ENCODE assay signal across 1 cellular context in genomic region chr17:31493656-31494155, GRCh38.
TF ChIP-seq lines count a peak whose summit lies in the region.

No MANE protein-coding gene starts in this region.

TF ChIP-seq in GM23338, 12 proteins besides CTCF, POLR2A, EP300 and RAD21 (continued from another document):
- TF ChIP-seq, protein P1, sequence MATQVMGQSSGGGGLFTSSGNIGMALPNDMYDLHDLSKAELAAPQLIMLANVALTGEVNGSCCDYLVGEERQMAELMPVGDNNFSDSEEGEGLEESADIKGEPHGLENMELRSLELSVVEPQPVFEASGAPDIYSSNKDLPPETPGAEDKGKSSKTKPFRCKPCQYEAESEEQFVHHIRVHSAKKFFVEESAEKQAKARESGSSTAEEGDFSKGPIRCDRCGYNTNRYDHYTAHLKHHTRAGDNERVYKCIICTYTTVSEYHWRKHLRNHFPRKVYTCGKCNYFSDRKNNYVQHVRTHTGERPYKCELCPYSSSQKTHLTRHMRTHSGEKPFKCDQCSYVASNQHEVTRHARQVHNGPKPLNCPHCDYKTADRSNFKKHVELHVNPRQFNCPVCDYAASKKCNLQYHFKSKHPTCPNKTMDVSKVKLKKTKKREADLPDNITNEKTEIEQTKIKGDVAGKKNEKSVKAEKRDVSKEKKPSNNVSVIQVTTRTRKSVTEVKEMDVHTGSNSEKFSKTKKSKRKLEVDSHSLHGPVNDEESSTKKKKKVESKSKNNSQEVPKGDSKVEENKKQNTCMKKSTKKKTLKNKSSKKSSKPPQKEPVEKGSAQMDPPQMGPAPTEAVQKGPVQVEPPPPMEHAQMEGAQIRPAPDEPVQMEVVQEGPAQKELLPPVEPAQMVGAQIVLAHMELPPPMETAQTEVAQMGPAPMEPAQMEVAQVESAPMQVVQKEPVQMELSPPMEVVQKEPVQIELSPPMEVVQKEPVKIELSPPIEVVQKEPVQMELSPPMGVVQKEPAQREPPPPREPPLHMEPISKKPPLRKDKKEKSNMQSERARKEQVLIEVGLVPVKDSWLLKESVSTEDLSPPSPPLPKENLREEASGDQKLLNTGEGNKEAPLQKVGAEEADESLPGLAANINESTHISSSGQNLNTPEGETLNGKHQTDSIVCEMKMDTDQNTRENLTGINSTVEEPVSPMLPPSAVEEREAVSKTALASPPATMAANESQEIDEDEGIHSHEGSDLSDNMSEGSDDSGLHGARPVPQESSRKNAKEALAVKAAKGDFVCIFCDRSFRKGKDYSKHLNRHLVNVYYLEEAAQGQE (IDR thresholded peaks at IDR 0.05; ENCODE audit: unreplicated experiment): no peak
- TF ChIP-seq NANOG (IDR thresholded peaks at IDR 0.05; ENCODE audit: borderline replicate concordance) (no peak), EZH2phosphoT487 (IDR thresholded peaks at IDR 0.05; ENCODE audit: unreplicated experiment) (no peak), EZH2 (IDR thresholded peaks at IDR 0.05; ENCODE audit: low read depth, unreplicated experiment) (no peak), STAT1 (IDR thresholded peaks at IDR 0.05; ENCODE audit: unreplicated experiment) (no peak)
